In genomic region chr7:157292770-157293412, GRCh38 we compare ENCODE assay signal across 15 cellular contexts. TPM values are rescaled to one million over a fixed set of nuclear protein-coding genes. Genes with fewer than 3 reads are reported as not detected.
DNase-seq lines count a peak whose midpoint lies in the region; ATAC-seq, FAIRE-seq and TF ChIP-seq lines count a peak whose summit lies in the region.
"Had no signal": no experiment of that assay in that cellular context is flagged by ENCODE, and none has a peak within 500 bp of the region (broad histone marks: within the 10 kb centered on the region; RNA-seq: fewer than 3 reads in every experiment).

No MANE protein-coding gene starts in this region.

- no peak for DNase-seq in stimulated activated naive CD8-positive, alpha-beta T cell treated with anti-CD3 and anti-CD28 coated beads, Interleukin-15, amount 100 ng/mL, for 72 hours
- DNase-seq in stimulated activated naive CD8-positive, alpha-beta T cell treated with anti-CD3 and anti-CD28 coated beads, Interleukin-15, Interleukin-2, amounts not matched to agents 100 U/mL and 50 U/mL, for 24 hours, result no peak
- DNase-seq in bronchial epithelial cell (ENCODE audit: low read depth) (peak; percentile 79), mucosa of descending colon (peak; percentile 75 to 88 (median 86)), vagina (ENCODE audit: extremely low spot score in 2 of 2) (peak in 1 of 2 donors; percentile 79), urothelium cell line (ENCODE audit: low spot score) (no peak), DMS53 treated with DMSO at 0.1 percent for 48 hours (lab: John Stamatoyannopoulos, UW; ENCODE audit: unreplicated experiment) (no peak)
- DNase-seq: activated CD4-positive, alpha-beta T cell treated with anti-CD3 and anti-CD28 coated beads, Interleukin-2, amount 10 ng/mL, durations not matched to agents 7 days and 5 days; activated naive CD4-positive, alpha-beta T cell treated with anti-CD3 and anti-CD28 coated beads, Interleukin-2, amount 10 ng/mL, durations not matched to agents 7 days and 5 days; activated T-cell treated with anti-CD3 and anti-CD28 coated beads for 4 hours; CD4-positive, alpha-beta T cell; heart left ventricle; NCI-H1417; NCI-H2227 treated with DMSO at 0.1 percent for 48 hours had no signal

- H3K9me3 Mint-ChIP-seq in stimulated activated naive CD8-positive, alpha-beta T cell treated with anti-CD3 and anti-CD28 coated beads, Interleukin-15, amount 100 ng/mL, for 72 hours, result no peaks in the 10 kb centered on the region
- H3K9me3 Mint-ChIP-seq: activated CD4-positive, alpha-beta T cell treated with anti-CD3 and anti-CD28 coated beads, Interleukin-2, amount 10 ng/mL, durations not matched to agents 7 days and 5 days; activated naive CD4-positive, alpha-beta T cell treated with anti-CD3 and anti-CD28 coated beads, Interleukin-2, amount 10 ng/mL, durations not matched to agents 7 days and 5 days; CD4-positive, alpha-beta T cell had no signal

- no peak for FAIRE-seq in bronchial epithelial cell (lab: Jason Lieb, UNC)
- no peak for FAIRE-seq in urothelium cell line (lab: Jason Lieb, UNC)

- intact Hi-C loops in mucosa of descending colon (cut with DNase I, micrococcal nuclease) (no loop called here), vagina (cut with DNase I) (no loop called here)

- H3K27me3 ChIP-seq in bronchial epithelial cell (ENCODE audit: control insufficient read depth, insufficient read depth, low read length) (no peaks in the 10 kb centered on the region), vagina (no peaks in the 10 kb centered on the region)
- H3K27me3 ChIP-seq: heart left ventricle had no signal

- H3K36me3 ChIP-seq in bronchial epithelial cell (ENCODE audit: control insufficient read depth, insufficient read depth, low read length) (no peaks in the 10 kb centered on the region), mucosa of descending colon (ENCODE audit: low read depth) (no peaks in the 10 kb centered on the region), vagina (no peaks in the 10 kb centered on the region)
- H3K36me3 ChIP-seq: heart left ventricle had no signal

- H3K27ac Mint-ChIP-seq in stimulated activated naive CD8-positive, alpha-beta T cell treated with anti-CD3 and anti-CD28 coated beads, Interleukin-15, amount 100 ng/mL, for 72 hours, result no peak overlapping the region
- H3K27ac Mint-ChIP-seq: activated CD4-positive, alpha-beta T cell treated with anti-CD3 and anti-CD28 coated beads, Interleukin-2, amount 10 ng/mL, durations not matched to agents 7 days and 5 days; activated naive CD4-positive, alpha-beta T cell treated with anti-CD3 and anti-CD28 coated beads, Interleukin-2, amount 10 ng/mL, durations not matched to agents 7 days and 5 days; CD4-positive, alpha-beta T cell had no signal

- ATAC-seq in stimulated activated naive CD8-positive, alpha-beta T cell treated with anti-CD3 and anti-CD28 coated beads, Interleukin-15, amount 100 ng/mL, for 72 hours, result peak; percentile 13
- ATAC-seq in stimulated activated naive CD8-positive, alpha-beta T cell treated with anti-CD3 and anti-CD28 coated beads, Interleukin-15, Interleukin-2, amounts not matched to agents 100 U/mL and 50 U/mL, for 24 hours, result no peak
- ATAC-seq in mucosa of descending colon (peak; percentile 71), GM19455 (IDR thresholded peaks at IDR 0.05; ENCODE audit: unreplicated experiment) (no peak)
- ATAC-seq: heart left ventricle had no signal

- H3K4me1 ChIP-seq in mucosa of descending colon (ENCODE audit: low read depth) (peaks cover 25% of the 10 kb centered on the region), vagina (peaks cover 8% of the 10 kb centered on the region)
- H3K4me1 ChIP-seq: heart left ventricle had no signal

- TF ChIP-seq CTCF in bronchial epithelial cell (IDR thresholded peaks at IDR 0.05; ENCODE audit: insufficient read depth, low read length, severe bottlenecking), result no peak
- no peak for TF ChIP-seq CTCF in mucosa of descending colon (IDR thresholded peaks at IDR 0.05)
- TF ChIP-seq CTCF in vagina (IDR thresholded peaks at IDR 0.05), result no peak

- no peaks in the 10 kb centered on the region for H3K27me3 Mint-ChIP-seq in stimulated activated naive CD8-positive, alpha-beta T cell treated with anti-CD3 and anti-CD28 coated beads, Interleukin-15, amount 100 ng/mL, for 72 hours
- H3K27me3 Mint-ChIP-seq: CD4-positive, alpha-beta T cell had no signal

- no peak overlapping the region for H3K4me3 ChIP-seq in bronchial epithelial cell (ENCODE audit: low read depth, low read length)
- H3K4me3 ChIP-seq in mucosa of descending colon, result no peak overlapping the region
- peak overlapping the region in 1 of 2 donors; percentile 5 for H3K4me3 ChIP-seq in vagina
- H3K4me3 ChIP-seq: heart left ventricle had no signal

- H3K4me3 Mint-ChIP-seq in stimulated activated naive CD8-positive, alpha-beta T cell treated with anti-CD3 and anti-CD28 coated beads, Interleukin-15, amount 100 ng/mL, for 72 hours, result no peak overlapping the region
- H3K4me3 Mint-ChIP-seq: activated CD4-positive, alpha-beta T cell treated with anti-CD3 and anti-CD28 coated beads, Interleukin-2, amount 10 ng/mL, durations not matched to agents 7 days and 5 days; activated naive CD4-positive, alpha-beta T cell treated with anti-CD3 and anti-CD28 coated beads, Interleukin-2, amount 10 ng/mL, durations not matched to agents 7 days and 5 days; CD4-positive, alpha-beta T cell had no signal

- H3K9me3 ChIP-seq in mucosa of descending colon (no peaks in the 10 kb centered on the region), vagina (no peaks in the 10 kb centered on the region)
- H3K9me3 ChIP-seq: heart left ventricle had no signal

- peaks cover 3% of the 10 kb centered on the region for H3K4me1 Mint-ChIP-seq in stimulated activated naive CD8-positive, alpha-beta T cell treated with anti-CD3 and anti-CD28 coated beads, Interleukin-15, amount 100 ng/mL, for 72 hours
- H3K4me1 Mint-ChIP-seq: activated CD4-positive, alpha-beta T cell treated with anti-CD3 and anti-CD28 coated beads, Interleukin-2, amount 10 ng/mL, durations not matched to agents 7 days and 5 days; activated naive CD4-positive, alpha-beta T cell treated with anti-CD3 and anti-CD28 coated beads, Interleukin-2, amount 10 ng/mL, durations not matched to agents 7 days and 5 days had no signal

- TF ChIP-seq POLR2A in vagina (IDR thresholded peaks at IDR 0.05), result no peak

- peak overlapping the region; percentile 68 for H3K27ac ChIP-seq in vagina
- H3K27ac ChIP-seq: heart left ventricle had no signal

RNA-seq across cellular contexts. Expression of gene DNAJB6, which starts 43.9 kb away (rescaled TPM):
- total RNA-seq in bronchial epithelial cell (87.9 and 113 TPM in 2 replicates), mucosa of descending colon (100 to 1,000 TPM in 1 of 3 donors, 10 to 100 TPM in 2; 71.2 to 165 (median 75.0) TPM), vagina (93.1 TPM)

Comparison
In these comparisons a context has a peak if more than half of its experiments do, and no peak if none do; other contexts are left out.
1. ATAC-seq: peak in stimulated activated naive CD8-positive, alpha-beta T cell treated with anti-CD3 and anti-CD28 coated beads, Interleukin-15, amount 100 ng/mL, for 72 hours (single experiment) and mucosa of descending colon (single experiment); none in stimulated activated naive CD8-positive, alpha-beta T cell treated with anti-CD3 and anti-CD28 coated beads, Interleukin-15, Interleukin-2, amounts not matched to agents 100 U/mL and 50 U/mL, for 24 hours (single experiment) and GM19455 (single experiment).
2. DNase-seq: peak in bronchial epithelial cell (single experiment) and mucosa of descending colon (3 of 3); none in stimulated activated naive CD8-positive, alpha-beta T cell treated with anti-CD3 and anti-CD28 coated beads, Interleukin-15, amount 100 ng/mL, for 72 hours (0 of 2), stimulated activated naive CD8-positive, alpha-beta T cell treated with anti-CD3 and anti-CD28 coated beads, Interleukin-15, Interleukin-2, amounts not matched to agents 100 U/mL and 50 U/mL, for 24 hours (single experiment), urothelium cell line (single experiment) and DMS53 treated with DMSO at 0.1 percent for 48 hours (single experiment).